ENCODE assay signal across 9 cellular contexts in the genomic region with DNA sequence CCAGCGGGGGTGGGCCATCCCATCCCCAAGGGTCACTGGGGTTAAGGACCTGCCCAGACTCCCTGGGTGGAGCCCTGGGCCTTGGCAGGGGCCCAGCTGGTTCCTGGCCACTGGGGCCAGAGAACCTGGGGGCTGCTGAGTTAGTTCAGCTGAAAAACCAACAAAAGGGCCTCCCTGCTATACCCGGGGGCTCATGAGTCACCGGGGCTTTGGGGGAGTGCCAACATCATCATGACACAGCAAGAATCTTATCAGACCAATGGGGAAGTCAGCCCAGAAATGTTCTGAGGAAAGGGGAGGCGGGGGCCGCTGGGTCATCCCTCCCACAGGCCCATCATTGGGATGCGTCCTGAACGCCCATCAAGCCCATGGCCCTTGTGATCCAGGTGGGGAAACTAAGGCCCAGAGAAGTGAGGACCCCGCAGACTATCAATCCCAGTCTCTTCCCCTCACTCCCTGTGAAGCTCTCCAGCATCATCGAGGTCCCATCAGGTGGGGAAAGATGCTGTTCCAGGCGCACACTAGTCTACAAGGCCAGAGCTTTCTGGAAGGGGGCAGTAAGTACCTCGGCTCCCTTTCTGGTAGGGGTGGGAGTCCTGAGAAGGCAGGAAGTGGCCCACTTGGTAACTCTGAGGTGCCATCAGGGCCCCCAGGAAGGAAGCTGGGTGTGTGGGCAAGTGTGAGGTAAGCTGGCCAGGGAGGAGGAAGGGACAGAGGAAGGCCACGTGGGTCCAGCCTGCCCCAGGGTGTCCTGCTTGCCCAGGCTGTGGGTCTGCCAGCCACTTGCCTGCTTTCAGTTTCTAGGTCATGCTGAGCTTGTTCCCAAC. TPM values are rescaled to one million over a fixed set of nuclear protein-coding genes. Genes with fewer than 3 reads are reported as not detected.
DNase-seq lines count a peak whose midpoint lies in the region; ATAC-seq and TF ChIP-seq lines count a peak whose summit lies in the region.
"Had no signal": no experiment of that assay in that cellular context is flagged by ENCODE, and none has a peak within 500 bp of the region (broad histone marks: within the 10 kb centered on the region; RNA-seq: fewer than 3 reads in every experiment).

No MANE protein-coding gene starts in this region.

- no peak for TF ChIP-seq POLR2A in right lobe of liver (IDR thresholded peaks at IDR 0.05)

- intact Hi-C loops in right lobe of liver (cut with DNase I): no loop called here

- H3K27ac Mint-ChIP-seq in stimulated activated effector memory CD8-positive, alpha-beta T cell treated with anti-CD3 and anti-CD28 coated beads, Interleukin-12 subunit alpha, Interleukin-12 subunit beta, amount 100 ng/mL, for 72 hours: peak overlapping the region; percentile 99

- H3K4me3 Mint-ChIP-seq in stimulated activated effector memory CD8-positive, alpha-beta T cell treated with anti-CD3 and anti-CD28 coated beads, Interleukin-12 subunit alpha, Interleukin-12 subunit beta, amount 100 ng/mL, for 72 hours: peak overlapping the region; percentile 99

- no peaks in the 10 kb centered on the region for H3K9me3 ChIP-seq in right lobe of liver

- WGBS in right lobe of liver (ENCODE audit: insufficient coverage, low coverage, low lambda C conversion rate, missing lambda C conversion rate): 28% methylated on average over 10 of the region's 12 CpGs

- H3K36me3 Mint-ChIP-seq in stimulated activated effector memory CD8-positive, alpha-beta T cell treated with anti-CD3 and anti-CD28 coated beads, Interleukin-12 subunit alpha, Interleukin-12 subunit beta, amount 100 ng/mL, for 72 hours: peaks cover 78% of the 10 kb centered on the region

- ATAC-seq in right lobe of liver: peak; percentile 43 to 68 (median 52)
- ATAC-seq in stimulated activated effector memory CD8-positive, alpha-beta T cell treated with anti-CD3 and anti-CD28 coated beads, Interleukin-12 subunit alpha, Interleukin-12 subunit beta, amount 100 ng/mL, for 72 hours: peak; percentile 71

- TF ChIP-seq CTCF in right lobe of liver (IDR thresholded peaks at IDR 0.05): no peak

- no peaks in the 10 kb centered on the region for H3K9me3 Mint-ChIP-seq in stimulated activated effector memory CD8-positive, alpha-beta T cell treated with anti-CD3 and anti-CD28 coated beads, Interleukin-12 subunit alpha, Interleukin-12 subunit beta, amount 100 ng/mL, for 72 hours

- H3K27me3 ChIP-seq in right lobe of liver: no peaks in the 10 kb centered on the region

- peak overlapping the region; percentile 61 to 75 (median 70) for H3K27ac ChIP-seq in right lobe of liver
- H3K27ac ChIP-seq: 22Rv1 had no signal

- peaks cover 38% of the 10 kb centered on the region for H3K4me1 Mint-ChIP-seq in stimulated activated effector memory CD8-positive, alpha-beta T cell treated with anti-CD3 and anti-CD28 coated beads, Interleukin-12 subunit alpha, Interleukin-12 subunit beta, amount 100 ng/mL, for 72 hours

- peak; percentile 81 for DNase-seq in DMS53 (lab: John Stamatoyannopoulos, UW)
- no peak for DNase-seq in DMS53 treated with DMSO at 0.1 percent for 48 hours (lab: John Stamatoyannopoulos, UW; ENCODE audit: unreplicated experiment)
- DNase-seq in SKM-1 (lab: John Stamatoyannopoulos, UW; ENCODE audit: unreplicated experiment): peak; percentile 34
- DNase-seq in brain pericyte (ENCODE audit: low read depth, low spot score): peak; percentile 80
- DNase-seq in right lobe of liver: peak; percentile 80 to 83 (median 82)
- DNase-seq in stimulated activated effector memory CD8-positive, alpha-beta T cell treated with anti-CD3 and anti-CD28 coated beads, Interleukin-12 subunit alpha, Interleukin-12 subunit beta, amount 100 ng/mL, for 72 hours (ENCODE audit: low spot score in 2 of 2): peak; percentile 15 to 66
- DNase-seq in T-helper 9 cell: no peak
- no peak for DNase-seq in 8988T

- H3K4me1 ChIP-seq in right lobe of liver: peaks cover 0 to 28% (median 0%) of the 10 kb centered on the region in 4 donors

- no peaks in the 10 kb centered on the region for H3K36me3 ChIP-seq in right lobe of liver

- H3K4me3 ChIP-seq in right lobe of liver: peak overlapping the region; percentile 33 to 54 (median 47)

RNA-seq across cellular contexts. Expression of gene G6PD, which starts 4.5 kb away (rescaled TPM):
- 10 to 100 TPM in 1 of 6 experiments, 1 to 10 TPM in 5; 3.3 to 10.1 (median 7.5) TPM for total RNA-seq in right lobe of liver

RNA-seq across cellular contexts. Expression of gene IKBKG, which starts 5.3 kb away (rescaled TPM):
- 10 to 100 TPM; 32.8 to 83.3 (median 46.5) TPM for total RNA-seq in right lobe of liver

RNA-seq across cellular contexts. Expression of gene FAM3A, which starts 26.1 kb away (rescaled TPM):
- total RNA-seq in right lobe of liver: 10 to 100 TPM; 23.5 to 44.2 (median 34.9) TPM

RNA-seq across cellular contexts. Expression of gene CTAG1A, which starts 42.8 kb away (rescaled TPM):
- total RNA-seq in right lobe of liver: not detected

RNA-seq across cellular contexts. Expression of gene SLC10A3, which starts 51.7 kb away (rescaled TPM):
- total RNA-seq in right lobe of liver: 10 to 100 TPM in 1 of 6 experiments, 1 to 10 TPM in 5; 3.0 to 15.2 (median 5.1) TPM

Comparison
In these comparisons a context has a peak if more than half of its experiments do, and no peak if none do; other contexts are left out.
1. DNase-seq: peak in DMS53 (single experiment), SKM-1 (single experiment), brain pericyte (single experiment), right lobe of liver (3 of 3) and stimulated activated effector memory CD8-positive, alpha-beta T cell treated with anti-CD3 and anti-CD28 coated beads, Interleukin-12 subunit alpha, Interleukin-12 subunit beta, amount 100 ng/mL, for 72 hours (2 of 2); none in DMS53 treated with DMSO at 0.1 percent for 48 hours (single experiment), T-helper 9 cell (single experiment) and 8988T (single experiment).